Comparison of ENCODE assay signal across 1 cellular context in the genomic region with DNA sequence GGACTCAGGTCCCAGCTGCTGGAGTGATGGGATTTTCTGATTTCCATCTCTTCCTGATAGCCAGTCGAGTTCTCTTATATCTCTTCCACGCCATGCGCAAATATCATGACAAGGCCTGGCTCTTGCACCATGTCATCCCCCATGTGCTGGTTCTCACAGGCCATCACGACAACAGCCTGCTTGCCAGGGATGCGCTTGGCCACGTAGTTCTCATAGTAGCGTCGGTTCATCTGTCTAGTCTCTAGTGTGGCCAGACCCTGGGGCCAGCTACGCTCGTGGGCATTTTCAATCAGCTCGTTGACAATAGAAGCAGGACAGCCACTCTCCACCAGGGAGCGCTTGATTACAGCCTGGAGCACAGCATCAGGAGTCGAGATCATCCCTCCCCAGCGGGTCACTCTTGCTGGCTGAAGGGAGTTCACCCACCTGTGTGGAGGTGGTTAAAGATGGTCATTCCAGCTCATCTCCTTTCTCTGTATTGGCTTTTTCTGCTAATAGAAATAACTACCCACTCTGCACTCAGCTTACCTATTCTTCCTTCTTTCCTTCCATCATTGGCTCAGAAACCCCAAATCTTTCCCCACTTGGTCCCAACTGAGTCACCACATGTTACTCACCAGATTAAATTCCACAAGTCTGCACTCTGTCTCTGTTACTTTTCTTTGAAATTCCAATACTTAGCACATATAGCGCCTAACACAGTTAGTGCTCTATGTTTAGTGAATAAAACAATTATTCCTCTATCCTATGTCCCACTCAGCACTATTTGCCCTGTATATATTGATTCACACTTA.
TF ChIP-seq lines count a peak whose summit lies in the region.

No MANE protein-coding gene starts in this region.

TF ChIP-seq in HCT116, 20 proteins besides CTCF, POLR2A, EP300 and RAD21:
- no peak for TF ChIP-seq ZFX (IDR thresholded peaks at IDR 0.05)
- TF ChIP-seq, protein P1, sequence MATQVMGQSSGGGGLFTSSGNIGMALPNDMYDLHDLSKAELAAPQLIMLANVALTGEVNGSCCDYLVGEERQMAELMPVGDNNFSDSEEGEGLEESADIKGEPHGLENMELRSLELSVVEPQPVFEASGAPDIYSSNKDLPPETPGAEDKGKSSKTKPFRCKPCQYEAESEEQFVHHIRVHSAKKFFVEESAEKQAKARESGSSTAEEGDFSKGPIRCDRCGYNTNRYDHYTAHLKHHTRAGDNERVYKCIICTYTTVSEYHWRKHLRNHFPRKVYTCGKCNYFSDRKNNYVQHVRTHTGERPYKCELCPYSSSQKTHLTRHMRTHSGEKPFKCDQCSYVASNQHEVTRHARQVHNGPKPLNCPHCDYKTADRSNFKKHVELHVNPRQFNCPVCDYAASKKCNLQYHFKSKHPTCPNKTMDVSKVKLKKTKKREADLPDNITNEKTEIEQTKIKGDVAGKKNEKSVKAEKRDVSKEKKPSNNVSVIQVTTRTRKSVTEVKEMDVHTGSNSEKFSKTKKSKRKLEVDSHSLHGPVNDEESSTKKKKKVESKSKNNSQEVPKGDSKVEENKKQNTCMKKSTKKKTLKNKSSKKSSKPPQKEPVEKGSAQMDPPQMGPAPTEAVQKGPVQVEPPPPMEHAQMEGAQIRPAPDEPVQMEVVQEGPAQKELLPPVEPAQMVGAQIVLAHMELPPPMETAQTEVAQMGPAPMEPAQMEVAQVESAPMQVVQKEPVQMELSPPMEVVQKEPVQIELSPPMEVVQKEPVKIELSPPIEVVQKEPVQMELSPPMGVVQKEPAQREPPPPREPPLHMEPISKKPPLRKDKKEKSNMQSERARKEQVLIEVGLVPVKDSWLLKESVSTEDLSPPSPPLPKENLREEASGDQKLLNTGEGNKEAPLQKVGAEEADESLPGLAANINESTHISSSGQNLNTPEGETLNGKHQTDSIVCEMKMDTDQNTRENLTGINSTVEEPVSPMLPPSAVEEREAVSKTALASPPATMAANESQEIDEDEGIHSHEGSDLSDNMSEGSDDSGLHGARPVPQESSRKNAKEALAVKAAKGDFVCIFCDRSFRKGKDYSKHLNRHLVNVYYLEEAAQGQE (IDR thresholded peaks at IDR 0.05; ENCODE audit: low read depth) = no peak
- no peak for TF ChIP-seq FOSL1 (IDR thresholded peaks at IDR 0.05; ENCODE audit: low read depth)
- TF ChIP-seq SP1 (IDR thresholded peaks at IDR 0.05; ENCODE audit: low read depth) = no peak
- TF ChIP-seq EGR1 (IDR thresholded peaks at IDR 0.05; ENCODE audit: low read depth) = no peak
- no peak for TF ChIP-seq CBX3 (IDR thresholded peaks at IDR 0.05; ENCODE audit: low read depth)
- TF ChIP-seq JUND (IDR thresholded peaks at IDR 0.05) = no peak
- TF ChIP-seq, protein P2, sequence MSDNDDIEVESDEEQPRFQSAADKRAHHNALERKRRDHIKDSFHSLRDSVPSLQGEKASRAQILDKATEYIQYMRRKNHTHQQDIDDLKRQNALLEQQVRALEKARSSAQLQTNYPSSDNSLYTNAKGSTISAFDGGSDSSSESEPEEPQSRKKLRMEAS (IDR thresholded peaks at IDR 0.05) = no peak
- no peak for TF ChIP-seq ELF1 (IDR thresholded peaks at IDR 0.05; ENCODE audit: borderline replicate concordance, low read depth)
- no peak for TF ChIP-seq SIN3A (IDR thresholded peaks at IDR 0.05; ENCODE audit: low read depth)
- TF ChIP-seq CEBPB (IDR thresholded peaks at IDR 0.05; ENCODE audit: low read depth) = no peak
- TF ChIP-seq, protein P3, sequence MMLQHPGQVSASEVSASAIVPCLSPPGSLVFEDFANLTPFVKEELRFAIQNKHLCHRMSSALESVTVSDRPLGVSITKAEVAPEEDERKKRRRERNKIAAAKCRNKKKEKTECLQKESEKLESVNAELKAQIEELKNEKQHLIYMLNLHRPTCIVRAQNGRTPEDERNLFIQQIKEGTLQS (IDR thresholded peaks at IDR 0.05) = no peak
- no peak for TF ChIP-seq TCF7L2 (IDR thresholded peaks at IDR 0.05; ENCODE audit: borderline replicate concordance, extremely low read depth, insufficient read depth, insufficient read length)
- no peak for TF ChIP-seq EZH2 (IDR thresholded peaks at IDR 0.05)
